Comparison of ENCODE assay signal across 9 cellular contexts in genomic region chr16:30184430-30185140, GRCh38. TPM values are rescaled to one million over a fixed set of nuclear protein-coding genes. Genes with fewer than 3 reads are reported as not detected.
DNase-seq lines count a peak whose midpoint lies in the region; ATAC-seq and TF ChIP-seq lines count a peak whose summit lies in the region.
"Had no signal": no experiment of that assay in that cellular context is flagged by ENCODE, and none has a peak within 500 bp of the region (broad histone marks: within the 10 kb centered on the region; RNA-seq: fewer than 3 reads in every experiment).

No MANE protein-coding gene starts in this region.

- H3K9me3 ChIP-seq in PC-9 (ENCODE audit: insufficient read depth, low read depth) (no peaks in the 10 kb centered on the region), left lung (no peaks in the 10 kb centered on the region)

- H3K27ac ChIP-seq in PC-9 (no peak overlapping the region), left lung (peak overlapping the region; percentile 77 to 97)
- H3K27ac ChIP-seq: epithelial cell of prostate had no signal

- no peaks in the 10 kb centered on the region for H3K9me2 ChIP-seq in PC-9 (ENCODE audit: insufficient read depth)

- TF ChIP-seq CTCF in PC-9 (conservative IDR thresholded peaks at IDR 0.05) (no peak), left lung (IDR thresholded peaks at IDR 0.05) (no peak)

- no TSS peak for BruUV-seq in PC-9 (replicated peaks; lab: Mats Ljungman, UMichigan)

- H3K4me3 Mint-ChIP-seq in activated naive CD4-positive, alpha-beta T cell treated with anti-CD3 and anti-CD28 coated beads, Interleukin-2, amount 50 U/mL, for 24 hours: peak overlapping the region; percentile 96
- peak overlapping the region; percentile 97 for H3K4me3 Mint-ChIP-seq in stimulated activated effector memory CD8-positive, alpha-beta T cell treated with anti-CD3 and anti-CD28 coated beads, Interleukin-12 subunit alpha, Interleukin-12 subunit beta, amount 100 ng/mL, for 72 hours

- H3K9me3 Mint-ChIP-seq in activated naive CD4-positive, alpha-beta T cell treated with anti-CD3 and anti-CD28 coated beads, Interleukin-2, amount 50 U/mL, for 24 hours: no peaks in the 10 kb centered on the region
- no peaks in the 10 kb centered on the region for H3K9me3 Mint-ChIP-seq in stimulated activated effector memory CD8-positive, alpha-beta T cell treated with anti-CD3 and anti-CD28 coated beads, Interleukin-12 subunit alpha, Interleukin-12 subunit beta, amount 100 ng/mL, for 72 hours

- CTCF ChIA-PET in PC-9 (lab: Charles Lee): no interaction called here

- H3K36me3 ChIP-seq in PC-9 (ENCODE audit: low read depth) (no peaks in the 10 kb centered on the region), left lung (peaks cover 0 to 24% of the 10 kb centered on the region in 2 donors)

- H3K27me3 Mint-ChIP-seq in activated naive CD4-positive, alpha-beta T cell treated with anti-CD3 and anti-CD28 coated beads, Interleukin-2, amount 50 U/mL, for 24 hours: no peaks in the 10 kb centered on the region

- peak overlapping the region; percentile 87; the same call in 1 of the 2 replicates for H3K4me2 ChIP-seq in PC-9

- DNase-seq in CMK (ENCODE audit: low read depth) (peak; percentile 72), PC-9 (no peak), left lung (peak; percentile 59 to 90), KG1 (lab: John Stamatoyannopoulos, UW) (no peak)
- DNase-seq in stimulated activated effector memory CD8-positive, alpha-beta T cell treated with anti-CD3 and anti-CD28 coated beads, Interleukin-12 subunit alpha, Interleukin-12 subunit beta, amount 100 ng/mL, for 72 hours (ENCODE audit: low spot score in 2 of 2): peak in 1 of 2 donors; percentile 78

- no peaks in the 10 kb centered on the region for H3K79me2 ChIP-seq in PC-9 (ENCODE audit: low read depth)

- peaks cover 24% of the 10 kb centered on the region; the same call in 1 of the 2 replicates for H3F3A ChIP-seq in PC-9 (ENCODE audit: insufficient read depth, low read depth)

- POLR2A ChIA-PET in PC-9 (lab: Charles Lee; ENCODE audit: unreplicated experiment): no interaction called here

- peaks cover 29% of the 10 kb centered on the region for H3K4me1 Mint-ChIP-seq in activated naive CD4-positive, alpha-beta T cell treated with anti-CD3 and anti-CD28 coated beads, Interleukin-2, amount 50 U/mL, for 24 hours
- peaks cover 49% of the 10 kb centered on the region for H3K4me1 Mint-ChIP-seq in stimulated activated effector memory CD8-positive, alpha-beta T cell treated with anti-CD3 and anti-CD28 coated beads, Interleukin-12 subunit alpha, Interleukin-12 subunit beta, amount 100 ng/mL, for 72 hours

- H3K36me3 Mint-ChIP-seq in activated naive CD4-positive, alpha-beta T cell treated with anti-CD3 and anti-CD28 coated beads, Interleukin-2, amount 50 U/mL, for 24 hours: peaks cover 12% of the 10 kb centered on the region
- peaks cover 64% of the 10 kb centered on the region for H3K36me3 Mint-ChIP-seq in stimulated activated effector memory CD8-positive, alpha-beta T cell treated with anti-CD3 and anti-CD28 coated beads, Interleukin-12 subunit alpha, Interleukin-12 subunit beta, amount 100 ng/mL, for 72 hours

- peak; percentile 15 for ATAC-seq in HG02884 (IDR thresholded peaks at IDR 0.05; ENCODE audit: unreplicated experiment)
- ATAC-seq in left lung: no peak
- no peak for ATAC-seq in stimulated activated effector memory CD8-positive, alpha-beta T cell treated with anti-CD3 and anti-CD28 coated beads, Interleukin-12 subunit alpha, Interleukin-12 subunit beta, amount 100 ng/mL, for 72 hours
- ATAC-seq in GM18873 (IDR thresholded peaks at IDR 0.05; ENCODE audit: low FRiP score, unreplicated experiment): no peak

- H3K4me3 ChIP-seq in PC-9: no peak overlapping the region
- H3K4me3 ChIP-seq in left lung: peak overlapping the region; percentile 52 to 76

- H3K4me1 ChIP-seq in PC-9 (replicated peaks; ENCODE audit: insufficient read depth) (peaks cover 8% of the 10 kb centered on the region), left lung (peaks cover 3 to 49% of the 10 kb centered on the region in 2 donors)

- no peaks in the 10 kb centered on the region for H3K27me3 ChIP-seq in PC-9 (ENCODE audit: insufficient read depth, low read depth)
- H3K27me3 ChIP-seq in left lung: no peaks in the 10 kb centered on the region

- peak overlapping the region; percentile 97 for H3K27ac Mint-ChIP-seq in activated naive CD4-positive, alpha-beta T cell treated with anti-CD3 and anti-CD28 coated beads, Interleukin-2, amount 50 U/mL, for 24 hours
- peak overlapping the region; percentile 98 for H3K27ac Mint-ChIP-seq in stimulated activated effector memory CD8-positive, alpha-beta T cell treated with anti-CD3 and anti-CD28 coated beads, Interleukin-12 subunit alpha, Interleukin-12 subunit beta, amount 100 ng/mL, for 72 hours

- H2AFZ ChIP-seq in PC-9: no peak overlapping the region

- intact Hi-C loops in PC-9 (cut with micrococcal nuclease; ENCODE audit: unreplicated experiment) (no loop called here), left lung (cut with DNase I) (no loop called here)

- no peaks in the 10 kb centered on the region for H4K20me1 ChIP-seq in PC-9 (ENCODE audit: insufficient read depth)

RNA-seq across cellular contexts. Expression of gene CORO1A, which starts 1.2 kb away (rescaled TPM):
- 7.9 and 12.2 TPM in 2 replicates for total RNA-seq in PC-9 (2021)
- 100 to 1,000 TPM in 1 of 2 donors, 10 to 100 TPM in 1; 29.3 to 172 TPM for total RNA-seq in left lung

RNA-seq across cellular contexts. Expression of gene BOLA2B, which starts 8.9 kb away (rescaled TPM):
- total RNA-seq in PC-9 (2021) (258 and 379 TPM in 2 replicates), left lung (100 to 1,000 TPM in 1 of 2 donors, 10 to 100 TPM in 1; 59.3 to 101 TPM)

RNA-seq across cellular contexts. Expression of gene SLX1A, which starts 9.1 kb away (rescaled TPM):
- 100 and 252 TPM in 2 replicates for total RNA-seq in PC-9 (2021)
- 10 to 100 TPM; 21.5 to 25.5 TPM for total RNA-seq in left lung

RNA-seq across cellular contexts. Expression of gene SULT1A3, which starts 14.5 kb away (rescaled TPM):
- 95.2 and 103 TPM in 2 replicates for total RNA-seq in PC-9 (2021)
- total RNA-seq in left lung: 10 to 100 TPM; 19.7 to 29.3 TPM

Comparison
In these comparisons a context has a peak if more than half of its experiments do, and no peak if none do; other contexts are left out.
1. DNase-seq: peak in CMK (single experiment) and left lung (2 of 2); none in PC-9 (0 of 2) and KG1 (single experiment).